Comparison of ENCODE assay signal across 12 cellular contexts in the genomic region with DNA sequence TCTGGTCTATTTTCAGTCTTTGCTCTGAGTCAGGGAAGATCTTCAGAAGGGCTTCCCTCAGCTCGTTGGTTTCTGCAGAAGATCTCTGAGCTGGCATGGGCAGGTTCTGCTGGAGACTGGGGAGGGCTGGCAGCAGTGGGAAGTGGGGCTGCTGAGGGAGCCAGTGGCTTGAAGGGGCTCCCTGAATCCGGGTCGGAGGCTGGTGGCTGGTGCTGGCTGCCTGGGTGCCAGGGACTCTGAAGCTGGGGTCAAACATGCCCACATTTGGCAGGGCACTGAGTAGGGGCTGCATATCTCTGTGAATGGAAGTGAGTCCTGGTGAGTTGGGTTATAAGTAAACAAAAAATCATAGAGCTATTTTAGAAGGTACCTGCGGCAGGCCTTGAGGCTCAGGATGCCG.
A peak's percentile ranks its signal among the peaks of the same experiment; 100 is the strongest.
DNase-seq lines count a peak whose midpoint lies in the region; ATAC-seq, FAIRE-seq and TF ChIP-seq lines count a peak whose summit lies in the region.
"Had no signal": no experiment of that assay in that cellular context is flagged by ENCODE, and none has a peak within 500 bp of the region (broad histone marks: within the 10 kb centered on the region; RNA-seq: fewer than 3 reads in every experiment).

No MANE protein-coding gene starts in this region.

- intact Hi-C loops in kidney (cut with DNase I) (no loop called here), sigmoid colon (cut with DNase I) (loop anchor here (5.0 kb wide), 2 partner anchors 64 to 191 kb away; no protein-coding TSS in a partner anchor)

- no peak for TF ChIP-seq CTCF in RWPE1 (conservative IDR thresholded peaks at IDR 0.05; ENCODE audit: low read depth)
- no peak for TF ChIP-seq CTCF in kidney (IDR thresholded peaks at IDR 0.05; ENCODE audit: borderline replicate concordance, extremely low read depth, insufficient read depth)
- no peak for TF ChIP-seq CTCF in sigmoid colon (IDR thresholded peaks at IDR 0.05)
- no peak for TF ChIP-seq CTCF in tibial nerve (IDR thresholded peaks at IDR 0.05)

- DNase-seq in activated T-cell treated with anti-CD3 and anti-CD28 coated beads, Interleukin-2, amount 50 U/mL, for 24 hours = no peak
- no peak for DNase-seq in activated T-cell treated with anti-CD3 and anti-CD28 coated beads, Interleukin-2, amount 50 U/mL, for 4 hours
- DNase-seq in RWPE1 (ENCODE audit: low spot score) (no peak), kidney (peak; percentile 64), sigmoid colon (peak; percentile 48), tibial nerve (ENCODE audit: low spot score in 2 of 2) (no peak), 8988T (no peak)
- DNase-seq: DMS53, NCI-H187 treated with DMSO at 0.1 percent for 48 hours, NCI-H2171, NCI-H82 had no signal

- CTCF ChIA-PET in RWPE1 (lab: Yijun Ruan, JAX) = interaction anchor here (0.7 kb wide), 3 partner anchors 46 to 183 kb away, joined by 4 to 6 read pairs (median 4); no protein-coding TSS in a partner anchor

- H3K36me3 ChIP-seq in kidney (ENCODE audit: control insufficient read depth in 1 of 2, insufficient read depth in 2 of 2, low read length in 2 of 2) (peaks cover 0 to 13% of the 10 kb centered on the region in 2 donors), sigmoid colon (peaks cover 9 to 72% (median 20%) of the 10 kb centered on the region in 4 donors), tibial nerve (peaks cover 0 to 60% (median 0%) of the 10 kb centered on the region in 3 donors)

- H3K4me3 ChIP-seq in kidney (ENCODE audit: low read length in 2 of 2) = no peak overlapping the region
- no peak overlapping the region for H3K4me3 ChIP-seq in sigmoid colon
- H3K4me3 ChIP-seq in tibial nerve = no peak overlapping the region

- peak overlapping the region; percentile 70 for H3K27ac Mint-ChIP-seq in activated T-cell treated with anti-CD3 and anti-CD28 coated beads, Interleukin-2, amount 50 U/mL, for 24 hours

- peaks cover 10 to 15% of the 10 kb centered on the region in 2 donors for H3K4me1 ChIP-seq in kidney (ENCODE audit: control insufficient read depth in 1 of 2, insufficient read depth in 1 of 2, low read depth in 1 of 2, low read length in 2 of 2)
- peaks cover 0 to 22% (median 12%) of the 10 kb centered on the region in 4 donors for H3K4me1 ChIP-seq in sigmoid colon
- peaks cover 0 to 58% (median 11%) of the 10 kb centered on the region in 4 donors for H3K4me1 ChIP-seq in tibial nerve

- no peak for ATAC-seq in activated T-cell treated with anti-CD3 and anti-CD28 coated beads, Interleukin-2, amount 50 U/mL, for 4 hours
- ATAC-seq in HG02884 (IDR thresholded peaks at IDR 0.05; ENCODE audit: unreplicated experiment) = no peak

- POLR2A ChIA-PET in RWPE1 (lab: Yijun Ruan, JAX; ENCODE audit: low non-redundant PET) = no interaction called here

- H3K9me3 Mint-ChIP-seq in activated T-cell treated with anti-CD3 and anti-CD28 coated beads, Interleukin-2, amount 50 U/mL, for 24 hours = no peaks in the 10 kb centered on the region
- H3K9me3 Mint-ChIP-seq in activated T-cell treated with anti-CD3 and anti-CD28 coated beads, Interleukin-2, amount 50 U/mL, for 4 hours = no peaks in the 10 kb centered on the region

- H3K9ac ChIP-seq in kidney (ENCODE audit: low read length in 2 of 2) = no peak overlapping the region

- TF ChIP-seq EP300 in sigmoid colon (IDR thresholded peaks at IDR 0.05) (no peak), tibial nerve (IDR thresholded peaks at IDR 0.05) (no peak)

- no peaks in the 10 kb centered on the region for H3K27me3 Mint-ChIP-seq in activated T-cell treated with anti-CD3 and anti-CD28 coated beads, Interleukin-2, amount 50 U/mL, for 24 hours
- no peaks in the 10 kb centered on the region for H3K27me3 Mint-ChIP-seq in activated T-cell treated with anti-CD3 and anti-CD28 coated beads, Interleukin-2, amount 50 U/mL, for 4 hours (ENCODE audit: low read depth)

- no peak for TF ChIP-seq POLR2A in sigmoid colon (IDR thresholded peaks at IDR 0.05)
- no peak for TF ChIP-seq POLR2A in tibial nerve (IDR thresholded peaks at IDR 0.05)

- FAIRE-seq in kidney (lab: Jason Lieb, UNC) = no peak

- H3K9me3 ChIP-seq in kidney (ENCODE audit: control insufficient read depth in 1 of 2, low read length in 2 of 2) (no peaks in the 10 kb centered on the region), sigmoid colon (no peaks in the 10 kb centered on the region), tibial nerve (no peaks in the 10 kb centered on the region)

- H3K4me3 Mint-ChIP-seq in activated T-cell treated with anti-CD3 and anti-CD28 coated beads, Interleukin-2, amount 50 U/mL, for 24 hours = no peak overlapping the region
- no peak overlapping the region for H3K4me3 Mint-ChIP-seq in activated T-cell treated with anti-CD3 and anti-CD28 coated beads, Interleukin-2, amount 50 U/mL, for 4 hours

- H3K27ac ChIP-seq in RWPE1 (peak overlapping the region; percentile 14), kidney (ENCODE audit: low read depth in 2 of 2, low read length in 2 of 2) (no peak overlapping the region), sigmoid colon (no peak overlapping the region), tibial nerve (peak overlapping the region in 2 of 4 donors; percentile 15 to 26)

- H3K27me3 ChIP-seq in sigmoid colon = no peaks in the 10 kb centered on the region
- H3K27me3 ChIP-seq in tibial nerve = no peaks in the 10 kb centered on the region

- peaks cover 84% of the 10 kb centered on the region for H3K36me3 Mint-ChIP-seq in activated T-cell treated with anti-CD3 and anti-CD28 coated beads, Interleukin-2, amount 50 U/mL, for 24 hours (ENCODE audit: low read depth)
- peaks cover 11% of the 10 kb centered on the region for H3K36me3 Mint-ChIP-seq in activated T-cell treated with anti-CD3 and anti-CD28 coated beads, Interleukin-2, amount 50 U/mL, for 4 hours (ENCODE audit: insufficient read depth)

- peaks cover 19% of the 10 kb centered on the region for H3K4me1 Mint-ChIP-seq in activated T-cell treated with anti-CD3 and anti-CD28 coated beads, Interleukin-2, amount 50 U/mL, for 24 hours (ENCODE audit: low read depth)
- peaks cover 15% of the 10 kb centered on the region for H3K4me1 Mint-ChIP-seq in activated T-cell treated with anti-CD3 and anti-CD28 coated beads, Interleukin-2, amount 50 U/mL, for 4 hours (ENCODE audit: low read depth)

- WGBS in sigmoid colon, 2 donors = 91% methylated on average over 5 of the region's 5 CpGs
- 75 to 77% methylated on average over 5 of the region's 5 CpGs for WGBS in tibial nerve, 2 donors

Comparison
In these comparisons a context has a peak if more than half of its experiments do, and no peak if none do; other contexts are left out.
1. DNase-seq: peak in kidney (single experiment) and sigmoid colon (single experiment); none in activated T-cell treated with anti-CD3 and anti-CD28 coated beads, Interleukin-2, amount 50 U/mL, for 24 hours (single experiment), activated T-cell treated with anti-CD3 and anti-CD28 coated beads, Interleukin-2, amount 50 U/mL, for 4 hours (single experiment), RWPE1 (single experiment), tibial nerve (0 of 2) and 8988T (single experiment).